Comparison of ENCODE assay signal across 8 cellular contexts in genomic region chr3:192918275-192918588, GRCh38. TPM values are rescaled to one million over a fixed set of nuclear protein-coding genes. Genes with fewer than 3 reads are reported as not detected.
DNase-seq lines count a peak whose midpoint lies in the region; ATAC-seq and TF ChIP-seq lines count a peak whose summit lies in the region.

No MANE protein-coding gene starts in this region.

- DNase-seq in Caco-2 (no peak), PC-9 (no peak), epidermal melanocyte (ENCODE audit: insufficient read length, low spot score) (peak; percentile 52), osteoblast (ENCODE audit: insufficient read length, low spot score, missing footprints) (no peak), posterior vena cava (ENCODE audit: low spot score) (no peak), SIG-M5 treated with dmso at 0.1 percent for 504 hours (lab: John Stamatoyannopoulos, UW; ENCODE audit: unreplicated experiment) (no peak)

- peak overlapping the region; percentile 100 for H3K4me3 Mint-ChIP-seq in Caco-2 (ENCODE audit: unreplicated experiment)

- H3K4me3 ChIP-seq in Caco-2 (ENCODE audit: low read depth, low read length) (peak overlapping the region; percentile 95), PC-9 (peak overlapping the region; percentile 79), osteoblast (ENCODE audit: insufficient read depth, low read length) (peak overlapping the region; percentile 92)

- no peaks in the 10 kb centered on the region for H3K9me2 ChIP-seq in PC-9 (ENCODE audit: insufficient read depth)

- H3K27me3 ChIP-seq in Caco-2 (replicated peaks; ENCODE audit: control insufficient read depth, insufficient read depth, low read length) = no peaks in the 10 kb centered on the region
- no peaks in the 10 kb centered on the region for H3K27me3 ChIP-seq in PC-9 (ENCODE audit: insufficient read depth, low read depth)
- H3K27me3 ChIP-seq in osteoblast (ENCODE audit: insufficient read depth, low read length) = no peaks in the 10 kb centered on the region

- TF ChIP-seq CTCF in Caco-2 (IDR thresholded peaks at IDR 0.05; ENCODE audit: insufficient read depth in 1 of 2, low read depth in 1 of 2, low read length in 1 of 2, severe bottlenecking in 1 of 2, unreplicated experiment in 1 of 2) (no peak), PC-9 (conservative IDR thresholded peaks at IDR 0.05) (peak; percentile 43; the same call in 1 of the 2 replicates), osteoblast (IDR thresholded peaks at IDR 0.05; ENCODE audit: extremely low read depth, low read depth, low read length) (no peak)

- POLR2A ChIA-PET in Caco-2 (lab: Charles Lee) (interaction anchor here (0.6 to 2.3 kb wide), 6 partner anchors 30 to 1213 kb away, joined by 3 to 14 read pairs (median 5); no protein-coding TSS in a partner anchor), PC-9 (lab: Charles Lee; ENCODE audit: unreplicated experiment) (interaction anchor here (0.6 to 1.0 kb wide), 6 partner anchors 10 to 37 kb away, joined by 3 to 7 read pairs (median 5); no protein-coding TSS in a partner anchor)

- H3K27ac Mint-ChIP-seq in Caco-2 (ENCODE audit: unreplicated experiment) = peak overlapping the region; percentile 99

- intact Hi-C loops in Caco-2 (cut with micrococcal nuclease; ENCODE audit: unreplicated experiment) (loop anchor here (1.0 to 5.0 kb wide), 4 partner anchors 41 to 104 kb away; no protein-coding TSS in a partner anchor), PC-9 (cut with micrococcal nuclease; ENCODE audit: unreplicated experiment) (loop anchor here (1.0 to 5.0 kb wide), 4 partner anchors 25 to 674 kb away; partner anchors contain the start of gene OPA1), posterior vena cava (cut with DNase I) (loop anchor here (5.0 to 10.0 kb wide), 3 partner anchors 93 to 677 kb away; partner anchors contain the start of gene OPA1 (in 1 of the 2))

- ATAC-seq in GM21529 (IDR thresholded peaks at IDR 0.05; ENCODE audit: unreplicated experiment) (no peak), HG02885 (IDR thresholded peaks at IDR 0.05; ENCODE audit: poor library complexity, unreplicated experiment) (no peak)

- CTCF ChIA-PET in Caco-2 (lab: Charles Lee) (interaction anchor here (0.7 to 2.2 kb wide), 6 partner anchors 10 to 123 kb away, joined by 3 to 14 read pairs (median 4); no protein-coding TSS in a partner anchor), PC-9 (lab: Charles Lee) (interaction anchor here (0.6 to 1.8 kb wide), 3 partner anchors 11 to 66 kb away, joined by 3 to 4 read pairs (median 3); no protein-coding TSS in a partner anchor)

- peak overlapping the region; percentile 82 for H3K4me2 ChIP-seq in PC-9
- peak overlapping the region; percentile 99 for H3K4me2 ChIP-seq in osteoblast (ENCODE audit: insufficient read depth, low read length)

- peak overlapping the region; percentile 79 for H3K27ac ChIP-seq in PC-9
- H3K27ac ChIP-seq in osteoblast (ENCODE audit: low read depth, low read length) = peak overlapping the region; percentile 87

- H2AFZ ChIP-seq in PC-9 (peak overlapping the region; percentile 93), osteoblast (ENCODE audit: low read length) (peak overlapping the region; percentile 99)

- H4K20me1 ChIP-seq in PC-9 (ENCODE audit: insufficient read depth) = 0 out of 2 replicates have a peak, but pooled peaks cover 3% of the 10 kb centered on the region
- peaks cover 23% of the 10 kb centered on the region for H4K20me1 ChIP-seq in osteoblast (ENCODE audit: insufficient read depth, low read length)

- no peaks in the 10 kb centered on the region for H3K27me3 Mint-ChIP-seq in Caco-2 (ENCODE audit: insufficient read depth, unreplicated experiment)

- no peaks in the 10 kb centered on the region for H3K9me3 ChIP-seq in Caco-2
- H3K9me3 ChIP-seq in PC-9 (ENCODE audit: insufficient read depth, low read depth) = no peaks in the 10 kb centered on the region
- H3K9me3 ChIP-seq in osteoblast (ENCODE audit: low read depth, low read length) = no peaks in the 10 kb centered on the region

- no TSS peak for BruUV-seq in Caco-2 (replicated peaks; lab: Mats Ljungman, UMichigan)
- TSS peak; percentile 81 for BruUV-seq in PC-9 (replicated peaks; lab: Mats Ljungman, UMichigan)

- H3K4me1 Mint-ChIP-seq in Caco-2 (ENCODE audit: low read depth, unreplicated experiment) = peaks cover 34% of the 10 kb centered on the region

- peaks cover 7% of the 10 kb centered on the region for H3K36me3 Mint-ChIP-seq in Caco-2 (ENCODE audit: insufficient read depth, unreplicated experiment)

- H3K36me3 ChIP-seq in Caco-2 (ENCODE audit: control insufficient read depth, insufficient read depth, low read length) (no peaks in the 10 kb centered on the region), PC-9 (ENCODE audit: low read depth) (no peaks in the 10 kb centered on the region), osteoblast (ENCODE audit: insufficient read depth, low read length) (no peaks in the 10 kb centered on the region)

- H3F3A ChIP-seq in PC-9 (ENCODE audit: insufficient read depth, low read depth) = peaks cover 15% of the 10 kb centered on the region; the same call in 1 of the 2 replicates

- H3K79me2 ChIP-seq in PC-9 (ENCODE audit: low read depth) (peaks cover 36% of the 10 kb centered on the region), osteoblast (ENCODE audit: insufficient read depth, low read length) (peaks cover 29% of the 10 kb centered on the region)

- H3K4me1 ChIP-seq in Caco-2 = peaks cover 39% of the 10 kb centered on the region
- peaks cover 29% of the 10 kb centered on the region for H3K4me1 ChIP-seq in PC-9 (replicated peaks; ENCODE audit: insufficient read depth)
- H3K4me1 ChIP-seq in osteoblast (ENCODE audit: insufficient read depth, low read length) = peaks cover 14% of the 10 kb centered on the region

- no peaks in the 10 kb centered on the region for H3K9me3 Mint-ChIP-seq in Caco-2 (ENCODE audit: unreplicated experiment)

RNA-seq across cellular contexts. Expression of gene MB21D2, which starts 0.6 kb away (rescaled TPM):
- 10.6 and 11.0 TPM in 2 replicates for total RNA-seq in Caco-2 (2022)
- 4.5 and 5.1 TPM in 2 replicates for total RNA-seq in PC-9 (2021)
- 4.7 and 6.5 TPM in 2 replicates for total RNA-seq in osteoblast
- total RNA-seq in posterior vena cava = 1 to 10 TPM; 5.2 to 6.3 TPM
